Comparison of ENCODE assay signal across 8 cellular contexts in the genomic region with DNA sequence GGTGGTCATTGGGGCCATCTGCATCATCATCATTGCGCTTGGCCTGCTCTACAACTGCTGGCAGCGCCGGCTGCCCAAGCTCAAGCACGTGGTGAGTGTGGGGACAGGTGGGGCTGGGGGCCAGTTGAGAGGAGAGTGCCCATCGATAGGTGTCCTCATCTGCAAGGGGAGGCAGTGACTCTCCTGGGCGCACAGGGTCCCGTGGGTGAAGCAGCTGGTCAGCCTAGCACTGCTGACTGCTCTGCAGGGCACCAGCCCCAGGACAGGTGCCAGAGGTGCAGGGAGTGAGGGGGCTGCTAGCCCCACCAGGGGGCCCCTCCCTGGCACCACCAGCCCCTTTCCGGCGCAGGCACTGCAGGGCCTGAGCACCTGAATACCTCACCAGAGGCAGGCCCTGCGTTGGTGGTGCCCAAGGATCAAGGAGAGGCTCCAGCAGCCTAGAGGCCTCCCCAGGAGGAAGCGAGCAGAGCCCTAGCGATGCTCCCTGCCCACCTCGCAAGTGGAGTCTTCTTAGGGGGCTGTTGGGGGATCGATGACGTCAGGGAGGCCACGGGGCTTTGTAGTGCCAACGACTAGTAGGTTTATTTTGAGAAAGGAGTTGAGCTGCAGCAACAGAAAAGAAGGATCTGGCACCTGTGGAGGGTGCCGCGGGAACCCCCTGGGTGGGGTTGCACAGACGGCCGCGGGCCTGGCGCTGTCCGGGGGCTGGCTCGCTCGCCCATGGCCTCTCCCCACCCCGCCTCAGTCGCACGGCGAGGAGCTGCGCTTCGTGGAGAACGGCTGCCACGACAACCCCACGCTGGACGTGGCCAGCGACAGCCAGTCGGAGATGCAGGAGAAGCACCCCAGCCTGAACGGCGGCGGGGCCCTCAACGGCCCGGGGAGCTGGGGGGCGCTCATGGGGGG. TPM values are rescaled to one million over a fixed set of nuclear protein-coding genes. Genes with fewer than 3 reads are reported as not detected.
DNase-seq lines count a peak whose midpoint lies in the region; ATAC-seq and TF ChIP-seq lines count a peak whose summit lies in the region.

No MANE protein-coding gene starts in this region.

- H3K27me3 ChIP-seq in DND-41 (ENCODE audit: insufficient read depth, low read length, poor library complexity): no peaks in the 10 kb centered on the region

- intact Hi-C loops in Right ventricle myocardium superior (cut with DNase I): loop anchor here (5.0 kb wide), 1 partner anchor 151 kb away; the partner anchor contains the start of gene MGLL
- intact Hi-C loops in posterior vena cava (cut with DNase I): no loop called here

- H3K4me3 ChIP-seq in DND-41 (ENCODE audit: low read depth in 1 of 2, low read length in 2 of 2): peak overlapping the region; percentile 79 to 88
- H3K4me3 ChIP-seq in LNCaP clone FGC (ENCODE audit: low read depth, low read length): peak overlapping the region; percentile 64

- ATAC-seq in DND-41 (ENCODE audit: insufficient read depth, low read depth) (peak; percentile 41), GM21529 (IDR thresholded peaks at IDR 0.05; ENCODE audit: unreplicated experiment) (peak; percentile 21), Right ventricle myocardium superior (ENCODE audit: poor library complexity) (peak; percentile 32)

- H3K4me2 ChIP-seq in DND-41 (ENCODE audit: insufficient read depth, low read length): peak overlapping the region; percentile 81

- no peak for TF ChIP-seq CTCF in DND-41 (IDR thresholded peaks at IDR 0.05; ENCODE audit: borderline replicate concordance, extremely low read depth, low read length, poor library complexity, severe bottlenecking)
- no peak for TF ChIP-seq CTCF in LNCaP clone FGC (IDR thresholded peaks at IDR 0.05; ENCODE audit: control insufficient read depth, extremely low read depth, insufficient read depth)

- DNase-seq in DND-41 (peak; percentile 64), LNCaP clone FGC (ENCODE audit: low read depth) (no peak), Right ventricle myocardium superior (peak; percentile 44), posterior vena cava (ENCODE audit: low spot score) (peak; percentile 84), NCI-H187 treated with DMSO at 0.1 percent for 48 hours (lab: John Stamatoyannopoulos, UW) (no peak), NCI-H2171 (lab: John Stamatoyannopoulos, UW) (no peak)
- peak; percentile 16 for DNase-seq in activated effector memory CD4-positive, alpha-beta T cell treated with Interleukin-2 at 50 U/mL for 16 hours

- H3K79me2 ChIP-seq in DND-41 (ENCODE audit: insufficient read depth, low read length): peaks cover 17% of the 10 kb centered on the region

- H2AFZ ChIP-seq in DND-41 (ENCODE audit: low read depth, low read length): peak overlapping the region; percentile 83

- H3K9ac ChIP-seq in DND-41 (ENCODE audit: low read depth, low read length): peak overlapping the region; percentile 98

- H3K4me1 ChIP-seq in DND-41 (ENCODE audit: insufficient read depth, low read length): peaks cover 24% of the 10 kb centered on the region

- H4K20me1 ChIP-seq in DND-41 (ENCODE audit: insufficient read depth, low read length): peaks cover 3% of the 10 kb centered on the region

- peak overlapping the region; percentile 77 for H3K27ac ChIP-seq in DND-41 (ENCODE audit: low read length)

- peaks cover 18% of the 10 kb centered on the region; the same call in 1 of the 2 replicates for H3K36me3 ChIP-seq in DND-41 (ENCODE audit: insufficient read depth, low read length)

- no peaks in the 10 kb centered on the region for H3K9me3 ChIP-seq in DND-41 (ENCODE audit: insufficient read depth, low read length, severe bottlenecking)

RNA-seq across cellular contexts. Expression of gene ABTB1, which starts 1.0 kb away (rescaled TPM):
- total RNA-seq in Right ventricle myocardium superior (33.0 TPM), posterior vena cava (10 to 100 TPM; 27.7 to 28.9 TPM)

RNA-seq across cellular contexts. Expression of gene PODXL2, which starts 42.8 kb away (rescaled TPM):
- total RNA-seq in Right ventricle myocardium superior (0.94 TPM), posterior vena cava (1 to 10 TPM; 2.0 to 2.5 TPM)

Comparison
In these comparisons a context has a peak if more than half of its experiments do, and no peak if none do; other contexts are left out.
1. DNase-seq: peak in DND-41 (single experiment), activated effector memory CD4-positive, alpha-beta T cell treated with Interleukin-2 at 50 U/mL for 16 hours (single experiment), Right ventricle myocardium superior (single experiment) and posterior vena cava (single experiment); none in LNCaP clone FGC (single experiment), NCI-H187 treated with DMSO at 0.1 percent for 48 hours (single experiment) and NCI-H2171 (single experiment).
2. Peak in every context shown above with its lines, with median percentiles within 50 percentile points of each other: ATAC-seq.